ENCODE assay signal across 9 cellular contexts in genomic region chr1:19427087-19427781, GRCh38. TPM values are rescaled to one million over a fixed set of nuclear protein-coding genes. Genes with fewer than 3 reads are reported as not detected.
A peak's percentile ranks its signal among the peaks of the same experiment; 100 is the strongest.
DNase-seq lines count a peak whose midpoint lies in the region; ATAC-seq and TF ChIP-seq lines count a peak whose summit lies in the region.
"Had no signal": no experiment of that assay in that cellular context is flagged by ENCODE, and none has a peak within 500 bp of the region (broad histone marks: within the 10 kb centered on the region; RNA-seq: fewer than 3 reads in every experiment).

No MANE protein-coding gene starts in this region.

- WGBS in mesodermal cell (ENCODE audit: insufficient coverage in 2 of 2), 2 experiments, result 94% methylated on average over 13 to 14 of the region's 14 CpGs

- DNase-seq in LNCaP clone FGC (ENCODE audit: low read depth) (peak; percentile 86), caudate nucleus (lab: John Stamatoyannopoulos, UW) (no peak), thoracic aorta (ENCODE audit: low spot score) (no peak), NCI-H187 (lab: John Stamatoyannopoulos, UW) (no peak), SW 1271 (lab: John Stamatoyannopoulos, UW) (no peak)
- no peak for DNase-seq in NK-92 treated with Interleukin-12 subunit alpha and Interleukin-12 subunit beta, amount 100 ng/mL, for 24 hours (lab: John Stamatoyannopoulos, UW)
- DNase-seq: activated CD4-positive, alpha-beta memory T cell treated with anti-CD3 and anti-CD28 coated beads, Interleukin-2, amount 10 ng/mL, durations not matched to agents 7 days and 5 days; NCI-H2081 had no signal

- H3K36me3 ChIP-seq in mesodermal cell (ENCODE audit: control insufficient read depth, insufficient read depth, low read length) (peaks cover 15% of the 10 kb centered on the region), thoracic aorta (no peaks in the 10 kb centered on the region)

- H3K4me3 ChIP-seq in LNCaP clone FGC (ENCODE audit: low read depth, low read length) (no peak overlapping the region), mesodermal cell (ENCODE audit: extremely low read depth, insufficient read depth, low read length, poor library complexity, severe bottlenecking) (no peak overlapping the region), thoracic aorta (no peak overlapping the region)

- H3K27ac ChIP-seq in caudate nucleus (ENCODE audit: low read depth, low read length), result peak overlapping the region; percentile 56
- peak overlapping the region; percentile 73 for H3K27ac ChIP-seq in mesodermal cell (ENCODE audit: low read depth, low read length, severe bottlenecking)
- peak overlapping the region; percentile 64 to 82 for H3K27ac ChIP-seq in thoracic aorta

- ATAC-seq in thoracic aorta (ENCODE audit: insufficient number of reproducible peaks, low FRiP score, low read depth), result no peak

- H3K27me3 ChIP-seq in thoracic aorta (replicated peaks; ENCODE audit: insufficient read depth), result no peaks in the 10 kb centered on the region

- no peak for TF ChIP-seq CTCF in LNCaP clone FGC (IDR thresholded peaks at IDR 0.05; ENCODE audit: control insufficient read depth, extremely low read depth, insufficient read depth)
- no peak for TF ChIP-seq CTCF in thoracic aorta (IDR thresholded peaks at IDR 0.05)

- H3K9me3 ChIP-seq in mesodermal cell (ENCODE audit: control insufficient read depth, low read length) (no peaks in the 10 kb centered on the region), thoracic aorta (no peaks in the 10 kb centered on the region)

- H3K4me1 ChIP-seq in mesodermal cell (ENCODE audit: control insufficient read depth, insufficient read depth, low read length, poor library complexity, severe bottlenecking), result peaks cover 42% of the 10 kb centered on the region
- H3K4me1 ChIP-seq in thoracic aorta (ENCODE audit: control insufficient read depth in 1 of 2, low read depth in 2 of 2), result peaks cover 59 to 89% of the 10 kb centered on the region in 2 donors

RNA-seq across cellular contexts. Expression of gene CAPZB, which starts 58.1 kb away (rescaled TPM):
- 296 TPM for polyA plus RNA-seq in mesodermal cell (2013, experiment 1 of 2)
- 276 TPM for polyA plus RNA-seq in mesodermal cell (2013, experiment 2 of 2)
- 100 to 1,000 TPM; 119 to 174 TPM for total RNA-seq in thoracic aorta
